Comparison of ENCODE assay signal across 8 cellular contexts in genomic region chr12:67442347-67442841, GRCh38.
DNase-seq lines count a peak whose midpoint lies in the region; ATAC-seq lines count a peak whose summit lies in the region.

No MANE protein-coding gene starts in this region.

- no peaks in the 10 kb centered on the region for H3K27me3 Mint-ChIP-seq in activated naive CD4-positive, alpha-beta T cell treated with anti-CD3 and anti-CD28 coated beads, Interleukin-2, amount 50 U/mL, for 24 hours
- no peaks in the 10 kb centered on the region for H3K27me3 Mint-ChIP-seq in activated naive CD4-positive, alpha-beta T cell treated with anti-CD3 and anti-CD28 coated beads for 36 hours (ENCODE audit: low read depth)

- intact Hi-C loops in activated naive CD4-positive, alpha-beta T cell treated with anti-CD3 and anti-CD28 coated beads for 36 hours (cut with micrococcal nuclease) = loop anchor here (2.0 to 5.0 kb wide), 3 partner anchors 190 to 540 kb away; no protein-coding TSS in a partner anchor

- H3K27ac Mint-ChIP-seq in activated naive CD4-positive, alpha-beta T cell treated with anti-CD3 and anti-CD28 coated beads, Interleukin-2, amount 50 U/mL, for 24 hours = peak overlapping the region; percentile 52
- H3K27ac Mint-ChIP-seq in activated naive CD4-positive, alpha-beta T cell treated with anti-CD3 and anti-CD28 coated beads for 36 hours = no peak overlapping the region

- CTCF ChIA-PET in activated naive CD4-positive, alpha-beta T cell treated with anti-CD3 and anti-CD28 coated beads for 36 hours (lab: Charles Lee) = interaction anchor here (0.6 to 2.7 kb wide), 5 partner anchors 24 to 253 kb away, joined by 3 to 28 read pairs (median 6); no protein-coding TSS in a partner anchor

- no peak overlapping the region for H3K4me3 Mint-ChIP-seq in activated naive CD4-positive, alpha-beta T cell treated with anti-CD3 and anti-CD28 coated beads, Interleukin-2, amount 50 U/mL, for 24 hours
- no peak overlapping the region for H3K4me3 Mint-ChIP-seq in activated naive CD4-positive, alpha-beta T cell treated with anti-CD3 and anti-CD28 coated beads for 36 hours

- peaks cover 1% of the 10 kb centered on the region for H3K36me3 Mint-ChIP-seq in activated naive CD4-positive, alpha-beta T cell treated with anti-CD3 and anti-CD28 coated beads, Interleukin-2, amount 50 U/mL, for 24 hours
- H3K36me3 Mint-ChIP-seq in activated naive CD4-positive, alpha-beta T cell treated with anti-CD3 and anti-CD28 coated beads for 36 hours (ENCODE audit: low read depth) = no peaks in the 10 kb centered on the region

- no peak for ATAC-seq in HG02678 (IDR thresholded peaks at IDR 0.05; ENCODE audit: unreplicated experiment)
- no peak for ATAC-seq in HG03095 (IDR thresholded peaks at IDR 0.05; ENCODE audit: unreplicated experiment)
- ATAC-seq in HG03280 (IDR thresholded peaks at IDR 0.05; ENCODE audit: unreplicated experiment) = no peak
- no peak for ATAC-seq in HG03139 (IDR thresholded peaks at IDR 0.05; ENCODE audit: unreplicated experiment)

- DNase-seq in activated naive CD4-positive, alpha-beta T cell treated with anti-CD3 and anti-CD28 coated beads for 36 hours = no peak
- peak; percentile 69 for DNase-seq in RPMI7951 (ENCODE audit: low read depth)
- peak; percentile 69 for DNase-seq in kidney tubule cell (ENCODE audit: low spot score)

- peaks cover 8% of the 10 kb centered on the region for H3K9me3 Mint-ChIP-seq in activated naive CD4-positive, alpha-beta T cell treated with anti-CD3 and anti-CD28 coated beads, Interleukin-2, amount 50 U/mL, for 24 hours
- peaks cover 4% of the 10 kb centered on the region for H3K9me3 Mint-ChIP-seq in activated naive CD4-positive, alpha-beta T cell treated with anti-CD3 and anti-CD28 coated beads for 36 hours

- peaks cover 31% of the 10 kb centered on the region for H3K4me1 Mint-ChIP-seq in activated naive CD4-positive, alpha-beta T cell treated with anti-CD3 and anti-CD28 coated beads, Interleukin-2, amount 50 U/mL, for 24 hours
- peaks cover 17% of the 10 kb centered on the region for H3K4me1 Mint-ChIP-seq in activated naive CD4-positive, alpha-beta T cell treated with anti-CD3 and anti-CD28 coated beads for 36 hours (ENCODE audit: low read depth)
